Comparison of ENCODE assay signal across 33 cellular contexts in the genomic region with DNA sequence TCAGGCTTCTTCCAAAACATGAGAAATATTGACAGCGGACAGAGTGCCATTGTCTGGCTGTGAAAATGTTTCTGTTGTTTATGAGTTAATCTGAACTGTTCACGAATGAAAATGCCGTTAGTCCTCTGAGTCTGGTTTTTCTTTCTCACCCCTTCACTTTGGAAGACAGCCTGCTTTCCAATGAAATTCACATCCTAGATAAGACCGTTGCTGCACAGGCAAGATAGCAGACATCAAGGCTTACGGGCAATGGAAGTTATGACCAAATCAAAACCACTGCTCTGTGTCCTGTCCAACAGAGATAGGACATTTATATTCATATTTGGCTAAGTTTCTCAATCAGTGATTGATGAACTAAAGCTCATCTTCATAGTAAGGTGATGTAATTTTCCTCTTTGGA.
"Had no signal": no experiment of that assay in that cellular context is flagged by ENCODE, and none has a peak within 500 bp of the region (broad histone marks: within the 10 kb centered on the region; RNA-seq: fewer than 3 reads in every experiment).

No MANE protein-coding gene starts in this region.

- DNase-seq: activated CD4-positive, alpha-beta memory T cell treated with anti-CD3 and anti-CD28 coated beads for 36 hours; activated CD4-positive, alpha-beta T cell treated with anti-CD3 and anti-CD28 coated beads, Interleukin-2, amount 10 ng/mL, durations not matched to agents 24 days and 14 days; activated CD4-positive, CD25-positive, alpha-beta regulatory T cell treated with anti-CD3 and anti-CD28 coated beads, Interleukin-2, amount 50 U/mL, for 72 hours; activated naive CD8-positive, alpha-beta T cell treated with anti-CD3 and anti-CD28 coated beads, Interleukin-2, amount 10 ng/mL, durations not matched to agents 7 days and 5 days; activated T-cell treated with anti-CD3 and anti-CD28 coated beads, Interleukin-2, amount 50 U/mL, for 48 hours; cerebellar nuclear complex; colonic mucosa; effector memory CD4-positive, alpha-beta T cell; gastrocnemius medialis; glutamatergic neuron; islet precursor cell; left ventricle myocardium superior; naive B cell; nucleus accumbens; pancreas; retina; stimulated activated CD4-positive, alpha-beta T cell treated with anti-CD3 and anti-CD28 coated beads, Interleukin-4, amount 100 ng/mL, for 4 hours; stimulated activated CD8-positive, alpha-beta memory T cell treated with anti-CD3 and anti-CD28 coated beads, Interleukin-4, amount 100 ng/mL, for 48 hours; stomach; T-helper 2 cell; thyroid gland; upper lobe of right lung; WERI-Rb-1 had no signal

- H3K4me2 ChIP-seq: hepatocyte had no signal

- ATAC-seq: gastrocnemius medialis; left ventricle myocardium superior; pancreas; sciatic nerve; stimulated activated memory B cell treated with anti-CD40 and anti-IgM and Interleukin-4, amounts not matched to agents 10 μg/mL and 1 μg/mL and 100 μg/mL, for 72 hours; upper lobe of right lung had no signal

- H3K36me3 Mint-ChIP-seq: activated CD4-positive, alpha-beta memory T cell treated with anti-CD3 and anti-CD28 coated beads for 36 hours; brain; naive B cell; stimulated activated memory B cell treated with anti-CD40 and anti-IgM and Interleukin-4, amounts not matched to agents 10 μg/mL and 1 μg/mL and 100 μg/mL, for 72 hours had no signal

- H3K36me3 ChIP-seq: ascending aorta, cardiac muscle cell, colonic mucosa, gastrocnemius medialis, pancreas, prostate gland, stomach, thyroid gland, upper lobe of right lung, WERI-Rb-1 had no signal

- H3K27me3 ChIP-seq: ascending aorta, cardiac muscle cell, colonic mucosa, gastrocnemius medialis, hepatocyte, pancreas, stomach, thyroid gland, upper lobe of right lung had no signal

- H3K27ac ChIP-seq: ascending aorta, cardiac muscle cell, colonic mucosa, gastrocnemius medialis, hepatocyte, pancreas, prostate gland, skin epidermis, stomach, thyroid gland, upper lobe of right lung, WERI-Rb-1 had no signal

- H3K27me3 Mint-ChIP-seq: activated CD4-positive, alpha-beta memory T cell treated with anti-CD3 and anti-CD28 coated beads for 36 hours; activated CD4-positive, alpha-beta T cell treated with anti-CD3 and anti-CD28 coated beads, Interleukin-2, amount 10 ng/mL, durations not matched to agents 24 days and 14 days; activated naive CD8-positive, alpha-beta T cell treated with anti-CD3 and anti-CD28 coated beads, Interleukin-2, amount 10 ng/mL, durations not matched to agents 7 days and 5 days; naive B cell; stimulated activated memory B cell treated with anti-CD40 and anti-IgM and Interleukin-4, amounts not matched to agents 10 μg/mL and 1 μg/mL and 100 μg/mL, for 72 hours had no signal

- H2AFZ ChIP-seq: hepatocyte had no signal

- H3K4me3 Mint-ChIP-seq: activated CD4-positive, alpha-beta memory T cell treated with anti-CD3 and anti-CD28 coated beads for 36 hours; activated CD4-positive, alpha-beta T cell treated with anti-CD3 and anti-CD28 coated beads, Interleukin-2, amount 10 ng/mL, durations not matched to agents 24 days and 14 days; activated naive CD8-positive, alpha-beta T cell treated with anti-CD3 and anti-CD28 coated beads, Interleukin-2, amount 10 ng/mL, durations not matched to agents 7 days and 5 days; brain; naive B cell; neural crest cell; stimulated activated memory B cell treated with anti-CD40 and anti-IgM and Interleukin-4, amounts not matched to agents 10 μg/mL and 1 μg/mL and 100 μg/mL, for 72 hours had no signal

- H3K4me1 ChIP-seq: ascending aorta, colonic mucosa, gastrocnemius medialis, pancreas, prostate gland, thyroid gland had no signal

- H3K27ac Mint-ChIP-seq: activated CD4-positive, alpha-beta memory T cell treated with anti-CD3 and anti-CD28 coated beads for 36 hours; activated CD4-positive, alpha-beta T cell treated with anti-CD3 and anti-CD28 coated beads, Interleukin-2, amount 10 ng/mL, durations not matched to agents 24 days and 14 days; activated naive CD8-positive, alpha-beta T cell treated with anti-CD3 and anti-CD28 coated beads, Interleukin-2, amount 10 ng/mL, durations not matched to agents 7 days and 5 days; activated T-helper 2 cell treated with anti-CD3 and anti-CD28 coated beads, Interferon-gamma antibody, Interleukin-2, Interleukin-4, amounts not matched to agents 10 μg/mL and 5 μg/mL and 100 μg/mL, durations not matched to agents 14 hours and 24 hours and 36 hours had no signal

- H3K9me3 ChIP-seq: ascending aorta, colonic mucosa, gastrocnemius medialis, pancreas, prostate gland, stomach, thyroid gland, upper lobe of right lung had no signal

- H3K9me3 Mint-ChIP-seq: activated CD4-positive, alpha-beta memory T cell treated with anti-CD3 and anti-CD28 coated beads for 36 hours; activated naive CD8-positive, alpha-beta T cell treated with anti-CD3 and anti-CD28 coated beads, Interleukin-2, amount 10 ng/mL, durations not matched to agents 7 days and 5 days; brain; neural crest cell; stimulated activated memory B cell treated with anti-CD40 and anti-IgM and Interleukin-4, amounts not matched to agents 10 μg/mL and 1 μg/mL and 100 μg/mL, for 72 hours had no signal

- H3K4me3 ChIP-seq: ascending aorta, cardiac muscle cell, colonic mucosa, gastrocnemius medialis, hepatocyte, pancreas, prostate gland, skin epidermis, stomach, thyroid gland, upper lobe of right lung had no signal

- H3K79me2 ChIP-seq: hepatocyte had no signal
